16 cellular contexts compared by ENCODE assay signal in genomic region chr11:66710384-66710930, GRCh38. TPM values are rescaled to one million over a fixed set of nuclear protein-coding genes. Genes with fewer than 3 reads are reported as not detected.
DNase-seq lines count a peak whose midpoint lies in the region; ATAC-seq lines count a peak whose summit lies in the region.
"Had no signal": no experiment of that assay in that cellular context is flagged by ENCODE, and none has a peak within 500 bp of the region (broad histone marks: within the 10 kb centered on the region; RNA-seq: fewer than 3 reads in every experiment).

No MANE protein-coding gene starts in this region.

- no peak overlapping the region for H2AK5ac ChIP-seq in neuronal stem cell (ENCODE audit: low read depth, low read length)

- H4K91ac ChIP-seq in neuronal stem cell (ENCODE audit: low read depth, low read length, poor library complexity) = no peak overlapping the region

- DNase-seq in neuronal stem cell (ENCODE audit: low spot score) (no peak), ureter (ENCODE audit: low spot score) (no peak), NCI-H2107 (lab: John Stamatoyannopoulos, UW) (no peak)
- DNase-seq: C1 segment of cervical spinal cord; Calu3; CD4-positive, alpha-beta memory T cell; COR-L47; DMS53; DMS79 treated with DMSO at 0.1 percent for 48 hours; GF-D8; H9 had no signal

- peak overlapping the region in 8 of 11 experiments; percentile 36 to 78 (median 62); a peak in 16 of 22 replicates for H3K4me2 ChIP-seq in BLaER1 treated with 17β-estradiol and CSF1 and Interleukin-3, amounts not matched to agents 10 nM and 100 nM
- H3K4me2 ChIP-seq in neuronal stem cell (ENCODE audit: insufficient read depth, low read length, poor library complexity, severe bottlenecking) = no peak overlapping the region
- H3K4me2 ChIP-seq: GM23338 had no signal

- H3K27ac ChIP-seq in BLaER1 treated with 17β-estradiol and CSF1 and Interleukin-3, amounts not matched to agents 10 nM and 100 nM = no peak overlapping the region
- H3K27ac ChIP-seq in angular gyrus (ENCODE audit: low read depth, low read length) (peak overlapping the region; percentile 14), neuronal stem cell (replicated peaks; ENCODE audit: low read length) (no peak overlapping the region)

- no peak overlapping the region for H2AFZ ChIP-seq in neuronal stem cell (ENCODE audit: low read length)
- H2AFZ ChIP-seq: GM23338 had no signal

- H2BK120ac ChIP-seq in neuronal stem cell (ENCODE audit: low read depth, low read length) = no peak overlapping the region

- no peak overlapping the region for H3K18ac ChIP-seq in neuronal stem cell (ENCODE audit: low read length)

- no peaks in the 10 kb centered on the region for H3K27me3 ChIP-seq in BLaER1 treated with 17β-estradiol and CSF1 and Interleukin-3, amounts not matched to agents 10 nM and 100 nM
- no peaks in the 10 kb centered on the region for H3K27me3 ChIP-seq in neuronal stem cell (ENCODE audit: control insufficient read depth in 3 of 3, insufficient read depth in 3 of 3, low read depth in 1 of 3, low read length in 3 of 3)

- H3K4me3 ChIP-seq in BLaER1 treated with 17β-estradiol and CSF1 and Interleukin-3, amounts not matched to agents 10 nM and 100 nM = no peak overlapping the region
- H3K4me3 ChIP-seq in neuronal stem cell (ENCODE audit: low read length in 2 of 2) = no peak overlapping the region
- H3K4me3 ChIP-seq: GM23338 had no signal

- peaks cover 0 to 100% (median 95%) of the 10 kb centered on the region in 11 experiments; a peak in 17 of 22 replicates for H3K36me3 ChIP-seq in BLaER1 treated with 17β-estradiol and CSF1 and Interleukin-3, amounts not matched to agents 10 nM and 100 nM
- peaks cover 47 to 87% of the 10 kb centered on the region in 2 donors for H3K36me3 ChIP-seq in neuronal stem cell (replicated peaks in 1 of 2; ENCODE audit: control insufficient read depth in 2 of 2, insufficient read depth in 2 of 2, low read length in 2 of 2)

- no peak overlapping the region for H3K4ac ChIP-seq in neuronal stem cell (ENCODE audit: low read length)

- H3K4me1 ChIP-seq in BLaER1 treated with 17β-estradiol and CSF1 and Interleukin-3, amounts not matched to agents 10 nM and 100 nM = peaks cover 0 to 22% (median 14%) of the 10 kb centered on the region in 10 experiments; a peak in 14 of 20 replicates
- no peaks in the 10 kb centered on the region for H3K4me1 ChIP-seq in neuronal stem cell (ENCODE audit: control insufficient read depth in 2 of 2, insufficient read depth in 1 of 2, low read depth in 1 of 2, low read length in 2 of 2)

- no peaks in the 10 kb centered on the region; a peak in 1 of 22 replicates for H4K20me1 ChIP-seq in BLaER1 treated with 17β-estradiol and CSF1 and Interleukin-3, amounts not matched to agents 10 nM and 100 nM

- no peak overlapping the region for H2BK15ac ChIP-seq in neuronal stem cell (ENCODE audit: low read length)

- H4K8ac ChIP-seq in neuronal stem cell (ENCODE audit: low read depth, low read length) = peak overlapping the region; percentile 32

- no peak overlapping the region for H2BK12ac ChIP-seq in neuronal stem cell (ENCODE audit: low read length)

- H3K23ac ChIP-seq in neuronal stem cell (ENCODE audit: low read depth, low read length, poor library complexity) = no peak overlapping the region

- H3K79me1 ChIP-seq in neuronal stem cell (ENCODE audit: low read depth, low read length) = peaks cover 2% of the 10 kb centered on the region

- no peak for ATAC-seq in HG03439 (IDR thresholded peaks at IDR 0.05; ENCODE audit: unreplicated experiment)
- ATAC-seq: GM23338, HCT116 had no signal

- H3K9ac ChIP-seq in BLaER1 treated with 17β-estradiol and CSF1 and Interleukin-3, amounts not matched to agents 10 nM and 100 nM = peak overlapping the region in 2 of 11 experiments; percentile 33 to 58; a peak in 3 of 22 replicates
- no peak overlapping the region for H3K9ac ChIP-seq in neuronal stem cell (ENCODE audit: low read depth, low read length, poor library complexity)

- H3K14ac ChIP-seq in neuronal stem cell (ENCODE audit: low read length) = no peak overlapping the region

- no peak overlapping the region for H2BK5ac ChIP-seq in neuronal stem cell (ENCODE audit: low read length)

- H3K9me3 ChIP-seq in BLaER1 treated with 17β-estradiol and CSF1 and Interleukin-3, amounts not matched to agents 10 nM and 100 nM (replicated peaks in 1 of 11) = no peaks in the 10 kb centered on the region
- no peaks in the 10 kb centered on the region for H3K9me3 ChIP-seq in neuronal stem cell (replicated peaks in 1 of 2; ENCODE audit: control insufficient read depth in 2 of 2, insufficient read depth in 1 of 2, low read depth in 1 of 2, low read length in 2 of 2)

- no CpG with 5 or more reads among the region's 15 CpGs for WGBS in neuronal stem cell (ENCODE audit: extremely low coverage in 2 of 2, insufficient read length in 2 of 2, insufficient replicate concordance in 1 of 2), 2 donors

RNA-seq across cellular contexts. Expression of gene SPTBN2, which starts 18.6 kb away (rescaled TPM):
- polyA plus RNA-seq in neuronal stem cell (2013, experiment 1 of 2) = 22.0 TPM
- polyA plus RNA-seq in neuronal stem cell (2013, experiment 2 of 2) = 21.8 TPM
- total RNA-seq in ureter = 33.7 TPM
- total RNA-seq: CD4-positive, alpha-beta memory T cell had no signal
- polyA plus RNA-seq: CD4-positive, alpha-beta memory T cell had no signal

RNA-seq across cellular contexts. Expression of gene RBM4B, which starts 32.8 kb away (rescaled TPM):
- 19.8 TPM for polyA plus RNA-seq in neuronal stem cell (2013, experiment 1 of 2)
- polyA plus RNA-seq in neuronal stem cell (2013, experiment 2 of 2) = 20.3 TPM
- 20.1 TPM for total RNA-seq in ureter
